ENCODE assay signal across 17 cellular contexts in genomic region chr9:126144215-126144614, GRCh38.
DNase-seq lines count a peak whose midpoint lies in the region; ATAC-seq, FAIRE-seq and TF ChIP-seq lines count a peak whose summit lies in the region.
"Had no signal": no experiment of that assay in that cellular context is flagged by ENCODE, and none has a peak within 500 bp of the region (broad histone marks: within the 10 kb centered on the region; RNA-seq: fewer than 3 reads in every experiment).

No MANE protein-coding gene starts in this region.

- POLR2A ChIA-PET in activated CD4-positive, alpha-beta T cell treated with anti-CD3 and anti-CD28 coated beads, Interleukin-2, amount 10 ng/mL, durations not matched to agents 7 days and 5 days (lab: Charles Lee) = no interaction called here

- 31% methylated on average over 1 of the region's 1 CpG for WGBS in esophagus muscularis mucosa
- WGBS in aorta, 2 donors = 21 to 26% methylated on average over 1 of the region's 1 CpG

- no peak overlapping the region for H3K4me3 Mint-ChIP-seq in activated CD4-positive, alpha-beta T cell treated with anti-CD3 and anti-CD28 coated beads, Interleukin-2, amount 10 ng/mL, durations not matched to agents 24 days and 14 days
- no peak overlapping the region for H3K4me3 Mint-ChIP-seq in activated CD4-positive, alpha-beta T cell treated with anti-CD3 and anti-CD28 coated beads, Interleukin-2, amount 10 ng/mL, durations not matched to agents 7 days and 5 days
- no peak overlapping the region for H3K4me3 Mint-ChIP-seq in GM23338
- H3K4me3 Mint-ChIP-seq: CD4-positive, CD25-positive, alpha-beta regulatory T cell; HFFc6 had no signal

- H3K4me2 ChIP-seq in GM23338 = no peak overlapping the region

- no peaks in the 10 kb centered on the region for H3K79me2 ChIP-seq in GM23338 (replicated peaks; ENCODE audit: insufficient read depth)

- H3K36me3 Mint-ChIP-seq in activated CD4-positive, alpha-beta T cell treated with anti-CD3 and anti-CD28 coated beads, Interleukin-2, amount 10 ng/mL, durations not matched to agents 24 days and 14 days (ENCODE audit: low read depth) = no peaks in the 10 kb centered on the region
- no peaks in the 10 kb centered on the region for H3K36me3 Mint-ChIP-seq in activated CD4-positive, alpha-beta T cell treated with anti-CD3 and anti-CD28 coated beads, Interleukin-2, amount 10 ng/mL, durations not matched to agents 7 days and 5 days (ENCODE audit: low read depth)
- H3K36me3 Mint-ChIP-seq in GM23338 (ENCODE audit: low read depth) = no peaks in the 10 kb centered on the region
- H3K36me3 Mint-ChIP-seq: CD4-positive, CD25-positive, alpha-beta regulatory T cell had no signal

- H3K4me1 Mint-ChIP-seq in activated CD4-positive, alpha-beta T cell treated with anti-CD3 and anti-CD28 coated beads, Interleukin-2, amount 10 ng/mL, durations not matched to agents 24 days and 14 days = peaks cover 7% of the 10 kb centered on the region
- H3K4me1 Mint-ChIP-seq in activated CD4-positive, alpha-beta T cell treated with anti-CD3 and anti-CD28 coated beads, Interleukin-2, amount 10 ng/mL, durations not matched to agents 7 days and 5 days = peaks cover 2% of the 10 kb centered on the region
- H3K4me1 Mint-ChIP-seq in GM23338 = peaks cover 9% of the 10 kb centered on the region

- H3K27ac ChIP-seq in esophagus muscularis mucosa (replicated peaks in 1 of 4) (no peak overlapping the region), GM23338 (ENCODE audit: low read depth) (no peak overlapping the region), aorta (ENCODE audit: low read depth in 1 of 2, low read length in 2 of 2) (no peak overlapping the region)
- no peak overlapping the region for H3K27ac ChIP-seq in effector memory CD4-positive, alpha-beta T cell (ENCODE audit: insufficient read depth, low read length, poor library complexity, severe bottlenecking)
- H3K27ac ChIP-seq: 22Rv1, HL-60 had no signal

- H3K9me2 ChIP-seq in GM23338 (ENCODE audit: insufficient read depth) = no peaks in the 10 kb centered on the region

- H3K9me3 ChIP-seq in esophagus muscularis mucosa (peaks cover 0 to 6% (median 2%) of the 10 kb centered on the region in 4 donors), aorta (ENCODE audit: control insufficient read depth, low read length) (peaks cover 6% of the 10 kb centered on the region)
- no peaks in the 10 kb centered on the region for H3K9me3 ChIP-seq in effector memory CD4-positive, alpha-beta T cell (ENCODE audit: control insufficient read depth, low read length)

- no peak overlapping the region for H3K27ac Mint-ChIP-seq in activated CD4-positive, alpha-beta T cell treated with anti-CD3 and anti-CD28 coated beads, Interleukin-2, amount 10 ng/mL, durations not matched to agents 24 days and 14 days
- no peak overlapping the region for H3K27ac Mint-ChIP-seq in activated CD4-positive, alpha-beta T cell treated with anti-CD3 and anti-CD28 coated beads, Interleukin-2, amount 10 ng/mL, durations not matched to agents 7 days and 5 days
- no peak overlapping the region for H3K27ac Mint-ChIP-seq in GM23338
- H3K27ac Mint-ChIP-seq: CD4-positive, CD25-positive, alpha-beta regulatory T cell; HFFc6 had no signal

- H3K4me3 ChIP-seq in esophagus muscularis mucosa (no peak overlapping the region), GM23338 (no peak overlapping the region), aorta (ENCODE audit: low read length in 2 of 2) (no peak overlapping the region)
- H3K4me3 ChIP-seq in effector memory CD4-positive, alpha-beta T cell (ENCODE audit: insufficient read depth, low read depth, low read length, poor library complexity, severe bottlenecking) = no peak overlapping the region

- no peaks in the 10 kb centered on the region for H3F3A ChIP-seq in GM23338 (replicated peaks; ENCODE audit: low read depth)

- no peaks in the 10 kb centered on the region for H3K27me3 ChIP-seq in esophagus muscularis mucosa
- peaks cover 9% of the 10 kb centered on the region for H3K27me3 ChIP-seq in effector memory CD4-positive, alpha-beta T cell (replicated peaks; ENCODE audit: control insufficient read depth, insufficient read depth, low read length, poor library complexity, severe bottlenecking)
- peaks cover 18% of the 10 kb centered on the region for H3K27me3 ChIP-seq in GM23338 (ENCODE audit: insufficient read depth)
- H3K27me3 ChIP-seq in aorta (ENCODE audit: control insufficient read depth in 1 of 2, insufficient read depth in 2 of 2, low read length in 1 of 2) = no peaks in the 10 kb centered on the region

- no peak for TF ChIP-seq EP300 in esophagus muscularis mucosa (IDR thresholded peaks at IDR 0.05)

- no peak for TF ChIP-seq POLR2A in esophagus muscularis mucosa (IDR thresholded peaks at IDR 0.05; ENCODE audit: low read depth)

- peaks cover 3 to 10% (median 7%) of the 10 kb centered on the region in 4 donors for H3K4me1 ChIP-seq in esophagus muscularis mucosa
- no peaks in the 10 kb centered on the region for H3K4me1 ChIP-seq in effector memory CD4-positive, alpha-beta T cell (ENCODE audit: control insufficient read depth, insufficient read depth, low read length, poor library complexity, severe bottlenecking)
- H3K4me1 ChIP-seq in GM23338 (ENCODE audit: insufficient read depth) = peaks cover 4% of the 10 kb centered on the region; the same call in 1 of the 2 replicates
- H3K4me1 ChIP-seq in aorta (ENCODE audit: control insufficient read depth in 1 of 2, insufficient read depth in 2 of 2, low read length in 2 of 2) = no peaks in the 10 kb centered on the region

- CTCF ChIA-PET in activated CD4-positive, alpha-beta T cell treated with anti-CD3 and anti-CD28 coated beads, Interleukin-2, amount 10 ng/mL, durations not matched to agents 7 days and 5 days (lab: Charles Lee) = no interaction called here

- H3K27me3 Mint-ChIP-seq in activated CD4-positive, alpha-beta T cell treated with anti-CD3 and anti-CD28 coated beads, Interleukin-2, amount 10 ng/mL, durations not matched to agents 24 days and 14 days = peaks cover 35% of the 10 kb centered on the region
- H3K27me3 Mint-ChIP-seq in activated CD4-positive, alpha-beta T cell treated with anti-CD3 and anti-CD28 coated beads, Interleukin-2, amount 10 ng/mL, durations not matched to agents 7 days and 5 days = peaks cover 38% of the 10 kb centered on the region
- H3K27me3 Mint-ChIP-seq in GM23338 (ENCODE audit: insufficient read depth, low read depth, poor library complexity) = peaks cover 19% of the 10 kb centered on the region

- no peak overlapping the region for H2AFZ ChIP-seq in GM23338

- TF ChIP-seq CTCF in esophagus muscularis mucosa (IDR thresholded peaks at IDR 0.05) = no peak
- TF ChIP-seq CTCF in GM23338 (conservative IDR thresholded peaks at IDR 0.05; ENCODE audit: low read depth in 2 of 2) = no peak

- H3K36me3 ChIP-seq in esophagus muscularis mucosa = no peaks in the 10 kb centered on the region
- H3K36me3 ChIP-seq in effector memory CD4-positive, alpha-beta T cell (ENCODE audit: control insufficient read depth, insufficient read depth, low read length) = no peaks in the 10 kb centered on the region
- no peaks in the 10 kb centered on the region for H3K36me3 ChIP-seq in GM23338 (ENCODE audit: insufficient read depth)
- H3K36me3 ChIP-seq in aorta (ENCODE audit: control insufficient read depth in 1 of 2, insufficient read depth in 2 of 2, low read length in 1 of 2) = no peaks in the 10 kb centered on the region

- DNase-seq in activated CD4-positive, alpha-beta T cell treated with anti-CD3 and anti-CD28 coated beads, Interleukin-2, amount 10 ng/mL, durations not matched to agents 24 days and 14 days = peak; percentile 25
- DNase-seq in activated CD4-positive, alpha-beta T cell treated with anti-CD3 and anti-CD28 coated beads, Interleukin-2, amount 10 ng/mL, durations not matched to agents 7 days and 5 days = no peak
- DNase-seq in GM18507 (ENCODE audit: extremely low spot score, insufficient read length, low read depth) (no peak), esophagus muscularis mucosa (ENCODE audit: extremely low spot score) (peak; percentile 64), myocyte (ENCODE audit: low read depth) (peak; percentile 51), GM23338 (ENCODE audit: low spot score) (no peak), aorta (no peak)
- DNase-seq in effector memory CD4-positive, alpha-beta T cell = no peak
- DNase-seq: Calu3; CD4-positive, CD25-positive, alpha-beta regulatory T cell; DMS 273 treated with DMSO at 0.1 percent for 48 hours; DMS79; HCEC 1CT; HFFc6 had no signal

- ATAC-seq in GM23338 (no peak), aorta (ENCODE audit: low FRiP score) (no peak)

- peak; percentile 41 for FAIRE-seq in GM18507 (lab: Jason Lieb, UNC)
- FAIRE-seq: GM12891 had no signal

- no peaks in the 10 kb centered on the region for H4K20me1 ChIP-seq in GM23338 (replicated peaks; ENCODE audit: insufficient read depth)

- peaks cover 4% of the 10 kb centered on the region for H3K9me3 Mint-ChIP-seq in activated CD4-positive, alpha-beta T cell treated with anti-CD3 and anti-CD28 coated beads, Interleukin-2, amount 10 ng/mL, durations not matched to agents 24 days and 14 days
- no peaks in the 10 kb centered on the region for H3K9me3 Mint-ChIP-seq in activated CD4-positive, alpha-beta T cell treated with anti-CD3 and anti-CD28 coated beads, Interleukin-2, amount 10 ng/mL, durations not matched to agents 7 days and 5 days
- peaks cover 10% of the 10 kb centered on the region; the same call in 2 of the 3 replicates for H3K9me3 Mint-ChIP-seq in GM23338
- H3K9me3 Mint-ChIP-seq: HFFc6 had no signal

- intact Hi-C loops in activated CD4-positive, alpha-beta T cell treated with anti-CD3 and anti-CD28 coated beads, Interleukin-2, amount 10 ng/mL, durations not matched to agents 24 days and 14 days (cut with micrococcal nuclease) = no loop called here
- intact Hi-C loops in esophagus muscularis mucosa (cut with DNase I) (no loop called here), aorta (cut with DNase I) (no loop called here)

TF ChIP-seq in GM23338, 12 proteins besides CTCF, POLR2A, EP300 and RAD21 (continues in another document):
- no peak for TF ChIP-seq ZNF114 (CRISPR knock-in tag; IDR thresholded peaks at IDR 0.05)

Comparison
In these comparisons a context has a peak if more than half of its experiments do, and no peak if none do; other contexts are left out.
1. DNase-seq: peak in activated CD4-positive, alpha-beta T cell treated with anti-CD3 and anti-CD28 coated beads, Interleukin-2, amount 10 ng/mL, durations not matched to agents 24 days and 14 days (single experiment), esophagus muscularis mucosa (single experiment) and myocyte (single experiment); none in activated CD4-positive, alpha-beta T cell treated with anti-CD3 and anti-CD28 coated beads, Interleukin-2, amount 10 ng/mL, durations not matched to agents 7 days and 5 days (single experiment), GM18507 (single experiment), effector memory CD4-positive, alpha-beta T cell (0 of 3), GM23338 (single experiment) and aorta (0 of 2).